ENCODE assay signal across 2 cellular contexts in genomic region chr3:38800511-38800910, GRCh38.
TF ChIP-seq lines count a peak whose summit lies in the region.

No MANE protein-coding gene starts in this region.

TF ChIP-seq in A549, 52 proteins besides CTCF, POLR2A, EP300 and RAD21 (continued from another document):
- TF ChIP-seq RNF2 (IDR thresholded peaks at IDR 0.05; ENCODE audit: borderline replicate concordance, low read depth), result 0 out of 2 replicates have a peak, but pooled peaks have one; percentile 52

TF ChIP-seq in GM23338, 12 proteins besides CTCF, POLR2A, EP300 and RAD21 (continued from another document):
- 0 out of 2 replicates have a peak, but pooled peaks have one; percentile 11 for TF ChIP-seq ZNF462 (CRISPR knock-in tag; IDR thresholded peaks at IDR 0.05)
TF ChIP-seq in GM23338: peak in this region for 1.
